2 cellular contexts compared by ENCODE assay signal in the genomic region with DNA sequence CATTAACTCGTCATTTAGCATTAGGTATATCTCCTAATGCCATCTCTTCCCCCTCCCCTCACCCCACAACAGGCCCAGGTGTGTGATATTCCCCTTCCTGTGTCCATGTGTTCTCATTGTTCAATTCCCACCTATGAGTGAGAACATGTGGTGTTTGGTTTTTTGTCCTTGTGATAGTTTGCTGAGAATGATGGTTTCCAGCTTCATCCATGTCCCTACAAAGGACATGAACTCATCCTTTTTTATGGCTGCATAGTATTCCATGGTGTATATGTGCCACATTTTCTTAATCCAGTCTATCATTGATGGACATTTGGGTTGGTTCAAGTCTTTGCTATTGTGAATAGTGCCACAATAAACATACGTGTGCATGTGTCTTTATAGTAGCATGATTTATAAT. TPM values are rescaled to one million over a fixed set of nuclear protein-coding genes. Genes with fewer than 3 reads are reported as not detected.
"Had no signal": no experiment of that assay in that cellular context is flagged by ENCODE, and none has a peak within 500 bp of the region (broad histone marks: within the 10 kb centered on the region; RNA-seq: fewer than 3 reads in every experiment).

No MANE protein-coding gene starts in this region.

RNA-seq across cellular contexts. Expression of a gene that starts 13.3 kb away (rescaled TPM):
- total RNA-seq: G401, GM12878 had no signal
- polyA plus RNA-seq: GM12878 had no signal

RNA-seq across cellular contexts. Expression of a gene that starts 13.5 kb away (rescaled TPM):
- total RNA-seq: G401, GM12878 had no signal
- polyA plus RNA-seq: GM12878 had no signal
